8 cellular contexts compared by ENCODE assay signal in the genomic region with DNA sequence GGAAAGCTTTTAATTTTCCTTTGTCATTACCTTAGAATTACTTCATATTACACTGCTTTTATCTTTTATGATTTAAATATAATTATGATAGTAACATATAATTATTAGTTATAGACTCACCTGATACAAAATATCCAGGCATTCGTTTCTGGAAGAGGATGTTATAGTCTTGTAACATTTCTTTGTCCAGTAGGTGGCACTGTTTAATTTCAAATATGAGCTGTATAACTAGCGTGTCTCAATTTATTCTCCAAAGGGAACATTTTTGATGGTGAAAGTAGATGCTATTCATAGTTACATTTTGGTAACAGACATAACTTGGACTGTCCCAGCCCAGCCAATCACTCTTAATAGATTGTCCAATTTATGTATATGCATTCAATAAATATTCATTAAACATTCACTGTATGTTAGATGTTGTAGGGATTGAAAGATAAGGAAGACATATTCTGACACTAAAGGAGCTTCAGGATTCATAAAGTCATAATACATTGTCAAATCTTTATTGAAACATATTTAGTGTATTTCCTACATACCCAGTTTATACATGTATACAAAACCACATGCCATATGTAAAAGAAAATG. TPM values are rescaled to one million over a fixed set of nuclear protein-coding genes. Genes with fewer than 3 reads are reported as not detected.
DNase-seq lines count a peak whose midpoint lies in the region; ATAC-seq and TF ChIP-seq lines count a peak whose summit lies in the region.

No MANE protein-coding gene starts in this region.

- H3K4me1 Mint-ChIP-seq in nephron progenitor cell: peaks cover 7% of the 10 kb centered on the region

- H3K36me3 Mint-ChIP-seq in nephron progenitor cell (ENCODE audit: low read depth): no peaks in the 10 kb centered on the region

- H3K27me3 ChIP-seq in esophagus muscularis mucosa: no peaks in the 10 kb centered on the region

- no peaks in the 10 kb centered on the region for H3K27me3 Mint-ChIP-seq in nephron progenitor cell (ENCODE audit: low read depth, poor library complexity)

- TF ChIP-seq CTCF in esophagus muscularis mucosa (IDR thresholded peaks at IDR 0.05): peak; percentile 37 to 69 (median 54)
- TF ChIP-seq CTCF in nephron progenitor cell (IDR thresholded peaks at IDR 0.05): peak; percentile 65

- no peak for TF ChIP-seq EP300 in esophagus muscularis mucosa (IDR thresholded peaks at IDR 0.05)

- H3K4me3 Mint-ChIP-seq in nephron progenitor cell: no peak overlapping the region

- no peak for TF ChIP-seq POLR2A in esophagus muscularis mucosa (IDR thresholded peaks at IDR 0.05; ENCODE audit: low read depth)

- no peaks in the 10 kb centered on the region for H3K9me3 Mint-ChIP-seq in nephron progenitor cell

- H3K4me3 ChIP-seq in esophagus muscularis mucosa: no peak overlapping the region

- no peaks in the 10 kb centered on the region for H3K9me3 ChIP-seq in esophagus muscularis mucosa

- 5% methylated on average over 2 of the region's 2 CpGs for WGBS in esophagus muscularis mucosa

- in situ Hi-C loops in SK-MEL-5 (cut with HindIII; ENCODE audit: low pct_unique_long_range_greater_than_20kb, low sequenced_read_pairs): no loop called here

- no peaks in the 10 kb centered on the region for H3K36me3 ChIP-seq in esophagus muscularis mucosa

- intact Hi-C loops in esophagus muscularis mucosa (cut with DNase I): loop anchor here (2.0 kb wide), 1 partner anchor 1382 kb away; no protein-coding TSS in a partner anchor

- H3K27ac ChIP-seq in esophagus muscularis mucosa (replicated peaks in 1 of 4): no peak overlapping the region

- ATAC-seq in GM21717 (IDR thresholded peaks at IDR 0.05; ENCODE audit: unreplicated experiment): peak; percentile 83

- H3K27ac Mint-ChIP-seq in nephron progenitor cell: no peak overlapping the region

- no peaks in the 10 kb centered on the region for H3K4me1 ChIP-seq in esophagus muscularis mucosa

- peak; percentile 49 for DNase-seq in EL
- peak; percentile 17 to 40 for DNase-seq in Kasumi-1 (lab: John Stamatoyannopoulos, UW)
- DNase-seq in SK-MEL-5 (ENCODE audit: low read depth, low spot score): peak; percentile 68
- DNase-seq in esophagus muscularis mucosa (ENCODE audit: extremely low spot score): no peak
- peak; percentile 15 for DNase-seq in nephron progenitor cell
- DNase-seq in activated CD8-positive, alpha-beta memory T cell treated with anti-CD3 and anti-CD28 coated beads, Interleukin-2, amount 50 U/mL, for 48 hours: no peak
- DNase-seq in activated naive CD4-positive, alpha-beta T cell (lab: John Stamatoyannopoulos, UW): no peak

RNA-seq across cellular contexts. Expression of gene DAW1, which starts 19.2 kb away (rescaled TPM):
- total RNA-seq in SK-MEL-5 (2014; rRNA removed; shearing (Covaris generic)): 0.08 TPM in 1 of 2 replicates, not detected in the other
- polyA plus RNA-seq in SK-MEL-5 (2015; cell fraction: cytosol; rRNA removed): 0.23 and 1.7 TPM in 2 replicates
- not detected in 2 replicates for polyA plus RNA-seq in SK-MEL-5 (2015; cell fraction: nucleus; rRNA removed)
- under 1 TPM in 2 of 4 donors, not detected in 2; 0.26 to 0.33 TPM for total RNA-seq in esophagus muscularis mucosa

Comparison
In these comparisons a context has a peak if more than half of its experiments do, and no peak if none do; other contexts are left out.
1. DNase-seq: peak in EL (single experiment), Kasumi-1 (2 of 2), SK-MEL-5 (single experiment) and nephron progenitor cell (single experiment); none in esophagus muscularis mucosa (single experiment), activated CD8-positive, alpha-beta memory T cell treated with anti-CD3 and anti-CD28 coated beads, Interleukin-2, amount 50 U/mL, for 48 hours (single experiment) and activated naive CD4-positive, alpha-beta T cell (0 of 4).